10 cellular contexts compared by ENCODE assay signal in the genomic region with DNA sequence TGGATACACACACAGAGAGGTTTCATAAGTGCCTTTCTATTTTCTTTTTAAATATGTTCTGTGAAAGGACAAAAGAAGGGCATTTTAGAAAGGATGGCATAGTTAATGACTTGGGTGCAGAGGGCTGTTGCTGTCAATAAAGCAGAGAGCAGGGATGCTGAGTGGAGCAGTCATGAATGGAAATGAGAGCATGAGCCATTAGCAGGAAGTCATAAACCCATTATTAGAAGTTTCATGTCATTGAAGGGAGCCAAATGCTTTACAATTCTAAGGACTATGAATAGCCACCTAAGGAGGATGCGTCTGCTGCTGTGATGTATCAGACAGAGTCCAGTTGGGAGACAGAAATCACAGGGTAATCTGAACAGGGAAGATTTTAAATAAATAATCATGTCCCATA. TPM values are rescaled to one million over a fixed set of nuclear protein-coding genes. Genes with fewer than 3 reads are reported as not detected.
DNase-seq lines count a peak whose midpoint lies in the region; ATAC-seq, FAIRE-seq and TF ChIP-seq lines count a peak whose summit lies in the region.
"Had no signal": no experiment of that assay in that cellular context is flagged by ENCODE, and none has a peak within 500 bp of the region (broad histone marks: within the 10 kb centered on the region; RNA-seq: fewer than 3 reads in every experiment).

No MANE protein-coding gene starts in this region.

- no peaks in the 10 kb centered on the region for H3K9me3 Mint-ChIP-seq in nephron
- H3K9me3 Mint-ChIP-seq: CD4-positive, CD25-positive, alpha-beta regulatory T cell had no signal

- TF ChIP-seq CTCF in MM.1S (IDR thresholded peaks at IDR 0.05; ENCODE audit: low read length) (no peak), nephron (IDR thresholded peaks at IDR 0.05; ENCODE audit: unreplicated experiment in 3 of 3) (no peak), vagina (IDR thresholded peaks at IDR 0.05) (no peak)

- H3K36me3 Mint-ChIP-seq in nephron (ENCODE audit: low read depth) = peaks cover 10% of the 10 kb centered on the region

- intact Hi-C loops in vagina (cut with DNase I) = loop anchor here (5.0 kb wide), 1 partner anchor 232 kb away; no protein-coding TSS in a partner anchor

- H3K4me1 Mint-ChIP-seq in nephron = peaks cover 12% of the 10 kb centered on the region

- DNase-seq in GM12891 (ENCODE audit: insufficient read length, low spot score) (no peak), MM.1S (peak; percentile 58), SW480 (ENCODE audit: low spot score) (peak; percentile 11), vagina (ENCODE audit: extremely low spot score in 2 of 2) (no peak), NOMO-1 (lab: John Stamatoyannopoulos, UW; ENCODE audit: unreplicated experiment in 2 of 2) (no peak), glomerular visceral epithelial cell (ENCODE audit: extremely low spot score) (no peak)

- peak overlapping the region; percentile 26; the same call in 1 of the 2 replicates for H3K9ac ChIP-seq in MM.1S (ENCODE audit: low read length)

- no peaks in the 10 kb centered on the region for H3K27me3 ChIP-seq in MM.1S (replicated peaks; ENCODE audit: insufficient read depth, low read length)
- no peaks in the 10 kb centered on the region for H3K27me3 ChIP-seq in vagina
- H3K27me3 ChIP-seq: cardiac muscle cell had no signal

- H4K20me1 ChIP-seq in MM.1S (ENCODE audit: insufficient read depth, low read length) = no peaks in the 10 kb centered on the region

- H3K4me1 ChIP-seq in MM.1S (ENCODE audit: low read length) (peaks cover 10% of the 10 kb centered on the region), vagina (peaks cover 8% of the 10 kb centered on the region)

- H3K36me3 ChIP-seq in MM.1S (replicated peaks; ENCODE audit: insufficient read depth, low read length) = no peaks in the 10 kb centered on the region
- no peaks in the 10 kb centered on the region for H3K36me3 ChIP-seq in vagina
- H3K36me3 ChIP-seq: cardiac muscle cell had no signal

- H3F3A ChIP-seq in MM.1S (ENCODE audit: insufficient read depth, low read length) = peaks cover 4% of the 10 kb centered on the region; the same call in 1 of the 2 replicates

- H3K79me2 ChIP-seq in MM.1S (ENCODE audit: low read length) = no peaks in the 10 kb centered on the region

- no peaks in the 10 kb centered on the region for H3K9me3 ChIP-seq in MM.1S (replicated peaks; ENCODE audit: insufficient read depth, low read length)
- no peaks in the 10 kb centered on the region for H3K9me3 ChIP-seq in vagina

- H2AFZ ChIP-seq in MM.1S (ENCODE audit: low read length) = peak overlapping the region; percentile 29; the same call in 1 of the 2 replicates

- peak; percentile 38 for FAIRE-seq in GM12891 (lab: Jason Lieb, UNC)

- H3K27ac ChIP-seq in MM.1S (ENCODE audit: low read length) (no peak overlapping the region; the same call in 1 of the 2 replicates), vagina (no peak overlapping the region)
- H3K27ac ChIP-seq: cardiac muscle cell had no signal

- ATAC-seq in GM21619 (IDR thresholded peaks at IDR 0.05; ENCODE audit: unreplicated experiment) = no peak

- H3K4me2 ChIP-seq in MM.1S (ENCODE audit: low read depth, low read length) = peak overlapping the region; percentile 84

- peak overlapping the region; percentile 1 to 21 (median 13) for H3K27ac Mint-ChIP-seq in nephron

- peak overlapping the region; percentile 16; the same call in 1 of the 2 replicates for H3K4me3 ChIP-seq in MM.1S (ENCODE audit: low read length)
- H3K4me3 ChIP-seq in vagina = no peak overlapping the region
- H3K4me3 ChIP-seq: cardiac muscle cell had no signal

- H3K9me2 ChIP-seq in MM.1S (replicated peaks; ENCODE audit: insufficient read depth, low read length) = no peaks in the 10 kb centered on the region

- H3K27me3 Mint-ChIP-seq in nephron (ENCODE audit: low read depth) = peaks cover 4% of the 10 kb centered on the region
- H3K27me3 Mint-ChIP-seq: CD4-positive, CD25-positive, alpha-beta regulatory T cell had no signal

- no peak overlapping the region for H3K4me3 Mint-ChIP-seq in nephron
- H3K4me3 Mint-ChIP-seq: CD4-positive, CD25-positive, alpha-beta regulatory T cell had no signal

- TF ChIP-seq POLR2A in GM12891 (IDR thresholded peaks at IDR 0.05; ENCODE audit: low read depth, low read length) (no peak), vagina (IDR thresholded peaks at IDR 0.05) (no peak)

TF ChIP-seq in GM12891, 5 proteins besides CTCF, POLR2A, EP300 and RAD21:
- TF ChIP-seq POU2F2 (IDR thresholded peaks at IDR 0.05; ENCODE audit: low read depth, low read length) (no peak), PAX5 (IDR thresholded peaks at IDR 0.05; ENCODE audit: insufficient read depth, low read length, severe bottlenecking) (no peak), SPI1 (IDR thresholded peaks at IDR 0.05; ENCODE audit: low read depth, low read length) (no peak), TAF1 (IDR thresholded peaks at IDR 0.05; ENCODE audit: low read depth, low read length) (no peak), POLR2AphosphoS5 (IDR thresholded peaks at IDR 0.05; ENCODE audit: low read depth, low read length) (no peak)

RNA-seq across cellular contexts. Expression of a gene that starts 47.7 kb away (rescaled TPM):
- polyA plus RNA-seq in GM12891 (2012; ENCODE audit: low read depth, missing spikeins) = 4.4 TPM
- 47.1 TPM for total RNA-seq in vagina

Comparison
In these comparisons a context has a peak if more than half of its experiments do, and no peak if none do; other contexts are left out.
1. DNase-seq: peak in MM.1S (single experiment) and SW480 (single experiment); none in GM12891 (single experiment), vagina (0 of 2), NOMO-1 (0 of 2) and glomerular visceral epithelial cell (single experiment).